8 cellular contexts compared by ENCODE assay signal in the genomic region with DNA sequence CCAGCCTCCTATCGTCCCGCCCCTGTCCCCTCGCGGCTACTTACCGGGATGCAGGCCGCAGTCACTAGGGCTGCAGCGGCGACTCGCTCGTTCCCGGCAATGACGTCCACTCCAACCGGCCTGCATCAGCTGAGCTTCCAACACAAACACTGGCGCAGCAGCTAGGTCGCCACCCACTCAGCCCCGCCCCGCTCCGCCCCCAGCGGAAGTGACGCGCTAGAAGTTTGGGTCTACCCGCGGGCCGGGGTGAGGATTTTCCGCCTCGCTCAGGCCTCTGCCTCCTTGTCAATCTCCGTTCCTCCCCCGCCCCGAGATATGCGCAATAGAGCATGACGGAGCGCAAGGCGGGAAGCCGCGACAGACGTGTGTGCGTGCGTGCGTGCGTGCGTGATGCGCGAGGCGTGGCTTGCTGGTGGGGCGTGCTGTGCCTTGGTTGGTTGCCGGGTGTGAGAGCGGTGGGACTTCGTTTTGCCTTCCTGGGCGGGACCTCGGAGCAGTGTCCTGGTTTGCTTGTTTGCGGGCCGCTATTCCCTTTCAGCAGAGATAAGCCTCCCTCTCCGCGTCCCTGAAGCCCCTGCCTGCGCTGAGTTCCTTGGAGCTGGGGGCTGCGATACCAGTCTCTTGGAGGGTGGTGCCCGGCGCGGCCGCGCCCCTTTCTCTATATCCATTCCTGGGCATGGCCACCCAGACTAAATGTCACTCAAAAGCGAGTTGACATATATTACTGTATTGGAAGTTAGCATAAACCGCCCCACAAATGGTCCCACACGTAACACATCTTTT. TPM values are rescaled to one million over a fixed set of nuclear protein-coding genes. Genes with fewer than 3 reads are reported as not detected.
DNase-seq lines count a peak whose midpoint lies in the region; ATAC-seq lines count a peak whose summit lies in the region.

A gene with protein sequence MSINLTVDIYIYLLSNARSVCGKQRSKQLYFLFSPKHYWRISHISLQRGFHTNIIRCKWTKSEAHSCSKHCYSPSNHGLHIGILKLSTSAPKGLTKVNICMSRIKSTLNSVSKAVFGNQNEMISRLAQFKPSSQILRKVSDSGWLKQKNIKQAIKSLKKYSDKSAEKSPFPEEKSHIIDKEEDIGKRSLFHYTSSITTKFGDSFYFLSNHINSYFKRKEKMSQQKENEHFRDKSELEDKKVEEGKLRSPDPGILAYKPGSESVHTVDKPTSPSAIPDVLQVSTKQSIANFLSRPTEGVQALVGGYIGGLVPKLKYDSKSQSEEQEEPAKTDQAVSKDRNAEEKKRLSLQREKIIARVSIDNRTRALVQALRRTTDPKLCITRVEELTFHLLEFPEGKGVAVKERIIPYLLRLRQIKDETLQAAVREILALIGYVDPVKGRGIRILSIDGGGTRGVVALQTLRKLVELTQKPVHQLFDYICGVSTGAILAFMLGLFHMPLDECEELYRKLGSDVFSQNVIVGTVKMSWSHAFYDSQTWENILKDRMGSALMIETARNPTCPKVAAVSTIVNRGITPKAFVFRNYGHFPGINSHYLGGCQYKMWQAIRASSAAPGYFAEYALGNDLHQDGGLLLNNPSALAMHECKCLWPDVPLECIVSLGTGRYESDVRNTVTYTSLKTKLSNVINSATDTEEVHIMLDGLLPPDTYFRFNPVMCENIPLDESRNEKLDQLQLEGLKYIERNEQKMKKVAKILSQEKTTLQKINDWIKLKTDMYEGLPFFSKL (minus strand): TSS at position 151 of the 783 bp plus-strand sequence. CDS start 10,644 bp downstream, outside the sequence.

- ATAC-seq in GM21529 (IDR thresholded peaks at IDR 0.05; ENCODE audit: unreplicated experiment) = peak; percentile 91

- H3K4me1 Mint-ChIP-seq in IgD-negative memory B cell = peaks cover 22 to 32% (median 27%) of the 10 kb centered on the region in 3 donors

- peak; percentile 99 for DNase-seq in DMS 273 treated with DMSO at 0.1 percent for 48 hours (lab: John Stamatoyannopoulos, UW)
- DNase-seq in OCI-M2 (lab: John Stamatoyannopoulos, UW; ENCODE audit: unreplicated experiment) = peak; percentile 93
- peak; percentile 100 for DNase-seq in activated T-cell treated with anti-CD3 and anti-CD28 coated beads for 4 hours
- DNase-seq in epidermal melanocyte (ENCODE audit: insufficient read length, low spot score) = peak; percentile 90
- peak; percentile 100 for DNase-seq in middle frontal gyrus (ENCODE audit: extremely low spot score, low spot score)
- DNase-seq in stimulated activated CD8-positive, alpha-beta memory T cell treated with anti-CD3 and anti-CD28 coated beads, Interleukin-2, amount 100 ng/mL, for 48 hours (ENCODE audit: low read depth in 2 of 2) = peak; percentile 99 to 100

- peaks cover 1% of the 10 kb centered on the region for H3K36me3 Mint-ChIP-seq in IgD-negative memory B cell

- H3K4me3 Mint-ChIP-seq in IgD-negative memory B cell = peak within 1 kb of the TSS; percentile 82 to 100 (median 98)

- peak within 1 kb of the TSS; percentile 81 to 99 (median 99) for H3K27ac Mint-ChIP-seq in IgD-negative memory B cell

- no peaks in the 10 kb centered on the region for H3K27me3 Mint-ChIP-seq in IgD-negative memory B cell

- no peaks in the 10 kb centered on the region for H3K9me3 Mint-ChIP-seq in IgD-negative memory B cell

RNA-seq across cellular contexts. Expression of the gene that starts here (rescaled TPM):
- polyA plus RNA-seq in IgD-negative memory B cell = 50.2 TPM

Comparison
In these comparisons a context has a peak if more than half of its experiments do, and no peak if none do; other contexts are left out.
1. Peak in every context shown above with its lines: DNase-seq and ATAC-seq.